1 cellular context compared by ENCODE assay signal in genomic region chr3:113695818-113696645, GRCh38.
TF ChIP-seq lines count a peak whose summit lies in the region.

Gene USF3 (minus strand): TSS chr3:113696642. CDS start chr3:113674878, 21,764 bp downstream.

TF ChIP-seq in HepG2, 621 proteins besides CTCF, POLR2A, EP300 and RAD21 (continued from another document and continues in another):
- TF ChIP-seq BRD4 (CRISPR knock-in tag; IDR thresholded peaks at IDR 0.05) (no peak), U2AF1 (optimal IDR thresholded peaks at IDR 0.05; ENCODE audit: low read depth, low read length) (no peak), DRAP1 (CRISPR knock-in tag; IDR thresholded peaks at IDR 0.05) (no peak), ZNF75D (CRISPR knock-in tag; IDR thresholded peaks at IDR 0.05; ENCODE audit: borderline replicate concordance) (no peak), KAT8 (CRISPR knock-in tag; IDR thresholded peaks at IDR 0.05) (0 out of 2 replicates have a peak, but pooled peaks have one; percentile 28), PHF5A (CRISPR knock-in tag; IDR thresholded peaks at IDR 0.05; ENCODE audit: low read depth, unreplicated experiment) (no peak), LCORL (IDR thresholded peaks at IDR 0.05) (no peak), LCORL (CRISPR knock-in tag; IDR thresholded peaks at IDR 0.05) (no peak), NKX3-1 (CRISPR knock-in tag; IDR thresholded peaks at IDR 0.05) (no peak), ATF5 (CRISPR knock-in tag; IDR thresholded peaks at IDR 0.05; ENCODE audit: low read depth) (no peak), AKAP8 (CRISPR knock-in tag; IDR thresholded peaks at IDR 0.05) (no peak), ZBED4 (CRISPR knock-in tag; IDR thresholded peaks at IDR 0.05; ENCODE audit: borderline replicate concordance) (no peak; the same call in 1 of the 2 replicates), ZBTB3 (CRISPR knock-in tag; IDR thresholded peaks at IDR 0.05; ENCODE audit: borderline replicate concordance, low read depth) (no peak), KLF16 (CRISPR knock-in tag; IDR thresholded peaks at IDR 0.05) (peak in 1 of 2 experiments; percentile 50; a peak in 1 of 4 replicates), KDM6A (CRISPR knock-in tag; IDR thresholded peaks at IDR 0.05; ENCODE audit: low read depth) (no peak), ZNF597 (CRISPR knock-in tag; IDR thresholded peaks at IDR 0.05) (no peak), ZNF34 (CRISPR knock-in tag; IDR thresholded peaks at IDR 0.05; ENCODE audit: borderline replicate concordance) (no peak), ZNF142 (CRISPR knock-in tag; IDR thresholded peaks at IDR 0.05) (no peak), TRIM22 (IDR thresholded peaks at IDR 0.05) (no peak), MBD4 (IDR thresholded peaks at IDR 0.05; ENCODE audit: borderline replicate concordance, low read length) (no peak), MLX (CRISPR knock-in tag; IDR thresholded peaks at IDR 0.05) (no peak), SP1 (IDR thresholded peaks at IDR 0.05) (no peak), SP1 (CRISPR knock-in tag; IDR thresholded peaks at IDR 0.05) (peak; percentile 46; the same call in 1 of the 2 replicates), KMT2A (CRISPR knock-in tag; IDR thresholded peaks at IDR 0.05) (peak; percentile 59; the same call in 1 of the 2 replicates), ZSCAN20 (CRISPR knock-in tag; IDR thresholded peaks at IDR 0.05; ENCODE audit: borderline replicate concordance) (no peak), ZNF335 (CRISPR knock-in tag; IDR thresholded peaks at IDR 0.05) (0 out of 2 replicates have a peak, but pooled peaks have one; percentile 3), NFKB2 (CRISPR knock-in tag; IDR thresholded peaks at IDR 0.05; ENCODE audit: borderline replicate concordance) (peak; percentile 70; the same call in 1 of the 2 replicates), U2AF2 (IDR thresholded peaks at IDR 0.05; ENCODE audit: low read depth, low read length) (no peak), ZNF484 (CRISPR knock-in tag; IDR thresholded peaks at IDR 0.05; ENCODE audit: borderline replicate concordance, low read depth) (no peak), ZBTB44 (CRISPR knock-in tag; IDR thresholded peaks at IDR 0.05) (no peak), KDM3A (CRISPR knock-in tag; IDR thresholded peaks at IDR 0.05; ENCODE audit: low read depth) (no peak), HNF1A (IDR thresholded peaks at IDR 0.05; ENCODE audit: low read depth) (no peak), HNF1A (CRISPR knock-in tag; IDR thresholded peaks at IDR 0.05; ENCODE audit: borderline replicate concordance) (no peak; the same call in 1 of the 2 replicates), ADNP (CRISPR knock-in tag; IDR thresholded peaks at IDR 0.05) (no peak), MYC (CRISPR knock-in tag; IDR thresholded peaks at IDR 0.05; ENCODE audit: borderline replicate concordance) (peak; percentile 73), ZNF207 (IDR thresholded peaks at IDR 0.05; ENCODE audit: borderline replicate concordance) (no peak), DR1 (CRISPR knock-in tag; IDR thresholded peaks at IDR 0.05) (no peak), ZFP90 (CRISPR knock-in tag; IDR thresholded peaks at IDR 0.05; ENCODE audit: borderline replicate concordance) (no peak), GZF1 (CRISPR knock-in tag; IDR thresholded peaks at IDR 0.05) (no peak), IRX3 (CRISPR knock-in tag; IDR thresholded peaks at IDR 0.05; ENCODE audit: borderline replicate concordance, low read depth) (no peak), PLRG1 (conservative IDR thresholded peaks at IDR 0.05) (no peak), ERF (CRISPR knock-in tag; IDR thresholded peaks at IDR 0.05) (peak; percentile 38), SATB2 (CRISPR knock-in tag; IDR thresholded peaks at IDR 0.05) (no peak), RCOR2 (CRISPR knock-in tag; IDR thresholded peaks at IDR 0.05) (no peak)
